Comparison of ENCODE assay signal across 8 cellular contexts in genomic region chr19:7682175-7682855, GRCh38. TPM values are rescaled to one million over a fixed set of nuclear protein-coding genes. Genes with fewer than 3 reads are reported as not detected.
A peak's percentile ranks its signal among the peaks of the same experiment; 100 is the strongest.
DNase-seq lines count a peak whose midpoint lies in the region; ATAC-seq, FAIRE-seq and TF ChIP-seq lines count a peak whose summit lies in the region.

No MANE protein-coding gene starts in this region.

- peaks cover 24% of the 10 kb centered on the region for H3K27me3 ChIP-seq in adipocyte (replicated peaks; ENCODE audit: control insufficient read depth, insufficient read depth, low read length)
- H3K27me3 ChIP-seq in HepG2 (ENCODE audit: control insufficient read depth in 1 of 2, insufficient read depth in 2 of 2, low read length in 2 of 2) = peaks cover 1 to 11% of the 10 kb centered on the region in 2 experiments; a peak in 3 of 5 replicates
- no peaks in the 10 kb centered on the region for H3K27me3 ChIP-seq in testis

- H3K36me3 Mint-ChIP-seq in activated T-cell treated with anti-CD3 and anti-CD28 coated beads, Interleukin-2, amount 50 U/mL, for 4 hours (ENCODE audit: insufficient read depth) = no peaks in the 10 kb centered on the region

- no peak for TF ChIP-seq CTCF in HepG2 (CRISPR knock-in tag; IDR thresholded peaks at IDR 0.05)
- TF ChIP-seq CTCF in testis (IDR thresholded peaks at IDR 0.05) = peak in 1 of 3 experiments; percentile 29

- H4K20me1 ChIP-seq in HepG2 (ENCODE audit: insufficient read depth, low read length) = no peaks in the 10 kb centered on the region

- H3K4me1 ChIP-seq in adipocyte (ENCODE audit: control insufficient read depth, insufficient read depth, low read length) (peaks cover 6% of the 10 kb centered on the region), HepG2 (ENCODE audit: insufficient read depth, low read length) (peaks cover 36% of the 10 kb centered on the region), testis (peaks cover 11% of the 10 kb centered on the region)

- BruUV-seq in HepG2 (replicated peaks; lab: Mats Ljungman, UMichigan) = TSS peak; percentile 73

- H3K9me3 ChIP-seq in adipocyte (ENCODE audit: control insufficient read depth, low read length) (no peaks in the 10 kb centered on the region), HepG2 (ENCODE audit: low read length) (no peaks in the 10 kb centered on the region), testis (no peaks in the 10 kb centered on the region)

- POLR2A ChIA-PET in HepG2 (lab: Yijun Ruan, JAX) = no interaction called here

- peaks cover 32% of the 10 kb centered on the region for H3K4me1 Mint-ChIP-seq in activated T-cell treated with anti-CD3 and anti-CD28 coated beads, Interleukin-2, amount 50 U/mL, for 4 hours (ENCODE audit: low read depth)

- peaks cover 11% of the 10 kb centered on the region for H3K27me3 Mint-ChIP-seq in activated T-cell treated with anti-CD3 and anti-CD28 coated beads, Interleukin-2, amount 50 U/mL, for 4 hours (ENCODE audit: low read depth)

- H3K4me2 ChIP-seq in HepG2 (ENCODE audit: low read depth, low read length) = peak overlapping the region; percentile 80

- no peak for TF ChIP-seq RAD21 in HepG2 (CRISPR knock-in tag; IDR thresholded peaks at IDR 0.05)

- in situ Hi-C loops in HepG2 (cut with HindIII; ENCODE audit: extremely low pct_ligation_motif_present, low pct_unique_long_range_greater_than_20kb) = loop anchor here (5.0 to 10.0 kb wide), 2 partner anchors 112 to 120 kb away; no protein-coding TSS in a partner anchor

- intact Hi-C loops in HepG2 (cut with micrococcal nuclease; ENCODE audit: unreplicated experiment) = no loop called here
- intact Hi-C loops in testis (cut with DNase I; ENCODE audit: low total_unique reads) = no loop called here

- no peak overlapping the region for H2AFZ ChIP-seq in HepG2 (ENCODE audit: low read length)

- DNase-seq in activated T-cell treated with anti-CD3 and anti-CD28 coated beads, Interleukin-2, amount 50 U/mL, for 4 hours = no peak
- no peak for DNase-seq in activated T-cell treated with anti-CD3 and anti-CD28 coated beads, Interleukin-2, amount 50 U/mL, for 1 hour
- DNase-seq in adipocyte (ENCODE audit: low read depth) (no peak), HepG2 (ENCODE audit: low spot score) (no peak), testis (no peak), HuH-7.5 (ENCODE audit: low spot score) (no peak), NCI-H1436 (lab: John Stamatoyannopoulos, UW) (no peak)

- peak overlapping the region; percentile 95 for H3K4me3 ChIP-seq in adipocyte (ENCODE audit: low read length)
- peak overlapping the region in 1 of 3 experiments; percentile 97; a peak in 1 of 6 replicates for H3K4me3 ChIP-seq in HepG2 (replicated peaks in 1 of 3; ENCODE audit: insufficient read depth in 1 of 3, low read depth in 2 of 3, low read length in 3 of 3)
- peak overlapping the region; percentile 98 to 100 for H3K4me3 ChIP-seq in testis

- H3K9me3 Mint-ChIP-seq in activated T-cell treated with anti-CD3 and anti-CD28 coated beads, Interleukin-2, amount 50 U/mL, for 4 hours = no peaks in the 10 kb centered on the region

- TF ChIP-seq POLR2A in HepG2 (IDR thresholded peaks at IDR 0.05; ENCODE audit: insufficient read depth in 1 of 2, low read depth in 2 of 2, low read length in 2 of 2) (no peak), testis (IDR thresholded peaks at IDR 0.05) (no peak)

- CTCF ChIA-PET in HepG2 (lab: Yijun Ruan, JAX; ENCODE audit: low intra/inter-chr PET ratio, low total read pairs) = interaction anchor here (2.8 kb wide), 1 partner anchor 114 kb away, joined by 13 read pairs; no protein-coding TSS in a partner anchor

- FAIRE-seq in HepG2 (lab: Jason Lieb, UNC) = no peak

- ATAC-seq in activated T-cell treated with anti-CD3 and anti-CD28 coated beads, Interleukin-2, amount 50 U/mL, for 4 hours = no peak
- no peak for ATAC-seq in HepG2
- ATAC-seq in HG03139 (IDR thresholded peaks at IDR 0.05; ENCODE audit: unreplicated experiment) = no peak

- H3K79me2 ChIP-seq in HepG2 (ENCODE audit: insufficient read depth, low read length) = peaks cover 5% of the 10 kb centered on the region

- H3K4me3 Mint-ChIP-seq in activated T-cell treated with anti-CD3 and anti-CD28 coated beads, Interleukin-2, amount 50 U/mL, for 4 hours = peak overlapping the region; percentile 93

- H3K9ac ChIP-seq in adipocyte (ENCODE audit: low read length) = peak overlapping the region; percentile 99
- H3K9ac ChIP-seq in HepG2 (ENCODE audit: insufficient read depth, low read depth, low read length) = 0 out of 2 replicates have a peak overlapping the region, but pooled peaks have one; percentile 88

- 99% methylated on average over 67 of the region's 74 CpGs for WGBS in HepG2 (ENCODE audit: low lambda C conversion rate)
- WGBS in testis, 2 donors = 56 to 67% methylated on average over 68 to 74 of the region's 74 CpGs

- H3K36me3 ChIP-seq in adipocyte (ENCODE audit: control insufficient read depth, insufficient read depth, low read length, severe bottlenecking) = peaks cover 14% of the 10 kb centered on the region
- H3K36me3 ChIP-seq in HepG2 (replicated peaks in 1 of 2; ENCODE audit: control insufficient read depth in 1 of 2, insufficient read depth in 2 of 2, low read length in 2 of 2) = 0 out of 5 replicates have a peak, but pooled peaks cover 0 to 2% of the 10 kb centered on the region in 2 experiments
- no peaks in the 10 kb centered on the region for H3K36me3 ChIP-seq in testis (ENCODE audit: low read depth, missing control alignments)

- TF ChIP-seq EP300 in HepG2 (IDR thresholded peaks at IDR 0.05; ENCODE audit: low read depth in 2 of 2, low read length in 2 of 2) = no peak
- no peak for TF ChIP-seq EP300 in HepG2 (CRISPR knock-in tag; IDR thresholded peaks at IDR 0.05; ENCODE audit: borderline replicate concordance)

- H3K27ac ChIP-seq in HepG2 (ENCODE audit: extremely low read length, insufficient read depth, low read length) (no peak overlapping the region), testis (no peak overlapping the region)

RNA-seq across cellular contexts. Expression of gene TRAPPC5, which starts 1.7 kb away (rescaled TPM):
- total RNA-seq in activated T-cell treated with anti-CD3 and anti-CD28 coated beads, Interleukin-2, amount 50 U/mL, for 4 hours = 100 to 1,000 TPM in 1 of 3 donors, 10 to 100 TPM in 2; 81.3 to 112 (median 89.8) TPM
- total RNA-seq in HepG2 (2016; rRNA removed; fragmentation: Illumina TruSeq; extraction: Trizol) (74.8 and 78.7 TPM in 2 replicates), testis (100 to 1,000 TPM; 194 to 226 TPM)
- 73.7 and 88.2 TPM in 2 replicates for total RNA-seq in HepG2 (2016; cell fraction: cytosol; rRNA removed; fragmentation: Illumina TruSeq; extraction: Trizol; ENCODE audit: low read depth)
- 85.8 and 87.4 TPM in 2 replicates for total RNA-seq in HepG2 (2016; cell fraction: insoluble cytoplasmic fraction; rRNA removed; fragmentation: Illumina TruSeq; extraction: Trizol)
- total RNA-seq in HepG2 (2016; cell fraction: membrane; rRNA removed; fragmentation: Illumina TruSeq; extraction: Trizol) = 66.2 and 93.1 TPM in 2 replicates
- 38.3 and 41.5 TPM in 2 replicates for total RNA-seq in HepG2 (2016; cell fraction: nucleus; rRNA removed; fragmentation: Illumina TruSeq; extraction: Trizol)
- polyA plus RNA-seq in HepG2 (2011; rRNA removed) (38.5 and 53.6 TPM in 2 replicates), testis (ENCODE audit: insufficient read depth, low read depth, low replicate concordance) (214 TPM)
- polyA plus RNA-seq in HepG2 (2011; cell fraction: cytosol; rRNA removed) = 23.1 and 50.4 TPM in 2 replicates
- polyA plus RNA-seq in HepG2 (2011; cell fraction: nucleus; rRNA removed) = 17.6 and 18.8 TPM in 2 replicates
- 25.3 and 48.3 TPM in 2 replicates for polyA plus RNA-seq in HepG2 (2012)
- polyA plus RNA-seq in HepG2 (2016; cell fraction: cytosol; fragmentation: Illumina TruSeq; extraction: Trizol; ENCODE audit: low read depth) = 68.2 and 80.1 TPM in 2 replicates
- 78.0 and 80.4 TPM in 2 replicates for polyA plus RNA-seq in HepG2 (2016; cell fraction: insoluble cytoplasmic fraction; fragmentation: Illumina TruSeq; extraction: Trizol; ENCODE audit: low read depth)
- polyA plus RNA-seq in HepG2 (2016; cell fraction: membrane; fragmentation: Illumina TruSeq; extraction: Trizol; ENCODE audit: low read depth) = 55.0 and 69.6 TPM in 2 replicates
- 68.2 and 71.7 TPM in 2 replicates for polyA plus RNA-seq in HepG2 (2016; cell fraction: nucleus; fragmentation: Illumina TruSeq; extraction: Trizol; ENCODE audit: insufficient read depth, low read depth)
- 46.6 and 82.5 TPM in 2 replicates for polyA minus RNA-seq in HepG2 (2011; rRNA and poly(A)+ RNA removed; ENCODE audit: low replicate concordance)
- 36.2 and 41.8 TPM in 2 replicates for polyA minus RNA-seq in HepG2 (2011; cell fraction: cytosol; rRNA and poly(A)+ RNA removed)
- polyA minus RNA-seq in HepG2 (2011; cell fraction: nucleus; rRNA and poly(A)+ RNA removed) = 1.1 and 1.3 TPM in 2 replicates

RNA-seq across cellular contexts. Expression of gene MCEMP1, which starts 5.4 kb away (rescaled TPM):
- total RNA-seq in activated T-cell treated with anti-CD3 and anti-CD28 coated beads, Interleukin-2, amount 50 U/mL, for 4 hours = not detected
- not detected in 2 replicates for total RNA-seq in HepG2 (2016; rRNA removed; fragmentation: Illumina TruSeq; extraction: Trizol)
- not detected in 2 replicates for total RNA-seq in HepG2 (2016; cell fraction: cytosol; rRNA removed; fragmentation: Illumina TruSeq; extraction: Trizol; ENCODE audit: low read depth)
- total RNA-seq in HepG2 (2016; cell fraction: insoluble cytoplasmic fraction; rRNA removed; fragmentation: Illumina TruSeq; extraction: Trizol) = not detected in 2 replicates
- total RNA-seq in HepG2 (2016; cell fraction: membrane; rRNA removed; fragmentation: Illumina TruSeq; extraction: Trizol) = not detected in 2 replicates
- total RNA-seq in HepG2 (2016; cell fraction: nucleus; rRNA removed; fragmentation: Illumina TruSeq; extraction: Trizol) = not detected in 2 replicates
- not detected in 2 replicates for polyA plus RNA-seq in HepG2 (2011; rRNA removed)
- polyA plus RNA-seq in HepG2 (2011; cell fraction: cytosol; rRNA removed) = 0.04 TPM in 1 of 2 replicates, not detected in the other
- not detected in 2 replicates for polyA plus RNA-seq in HepG2 (2011; cell fraction: nucleus; rRNA removed)
- polyA plus RNA-seq in HepG2 (2012) = not detected in 2 replicates
- not detected in 2 replicates for polyA plus RNA-seq in HepG2 (2016; cell fraction: cytosol; fragmentation: Illumina TruSeq; extraction: Trizol; ENCODE audit: low read depth)
- not detected in 2 replicates for polyA plus RNA-seq in HepG2 (2016; cell fraction: insoluble cytoplasmic fraction; fragmentation: Illumina TruSeq; extraction: Trizol; ENCODE audit: low read depth)
- polyA plus RNA-seq in HepG2 (2016; cell fraction: membrane; fragmentation: Illumina TruSeq; extraction: Trizol; ENCODE audit: low read depth) = not detected in 2 replicates
- polyA plus RNA-seq in HepG2 (2016; cell fraction: nucleus; fragmentation: Illumina TruSeq; extraction: Trizol; ENCODE audit: insufficient read depth, low read depth) = not detected in 2 replicates
- polyA minus RNA-seq in HepG2 (2011; rRNA and poly(A)+ RNA removed; ENCODE audit: low replicate concordance) = not detected in 2 replicates
- polyA minus RNA-seq in HepG2 (2011; cell fraction: cytosol; rRNA and poly(A)+ RNA removed) = not detected in 2 replicates
- polyA minus RNA-seq in HepG2 (2011; cell fraction: nucleus; rRNA and poly(A)+ RNA removed) = not detected in 2 replicates
- not detected for total RNA-seq in testis
- not detected for polyA plus RNA-seq in testis (ENCODE audit: insufficient read depth, low read depth, low replicate concordance)

RNA-seq across cellular contexts. Expression of gene RETN, which starts 13.5 kb away (rescaled TPM):
- total RNA-seq in activated T-cell treated with anti-CD3 and anti-CD28 coated beads, Interleukin-2, amount 50 U/mL, for 4 hours = not detected
- total RNA-seq in HepG2 (2016; rRNA removed; fragmentation: Illumina TruSeq; extraction: Trizol) (not detected in 2 replicates), testis (not detected)
- not detected in 2 replicates for total RNA-seq in HepG2 (2016; cell fraction: cytosol; rRNA removed; fragmentation: Illumina TruSeq; extraction: Trizol; ENCODE audit: low read depth)
- total RNA-seq in HepG2 (2016; cell fraction: insoluble cytoplasmic fraction; rRNA removed; fragmentation: Illumina TruSeq; extraction: Trizol) = not detected in 2 replicates
- not detected in 2 replicates for total RNA-seq in HepG2 (2016; cell fraction: membrane; rRNA removed; fragmentation: Illumina TruSeq; extraction: Trizol)
- total RNA-seq in HepG2 (2016; cell fraction: nucleus; rRNA removed; fragmentation: Illumina TruSeq; extraction: Trizol) = not detected in 2 replicates
- polyA plus RNA-seq in HepG2 (2011; rRNA removed) (not detected in 2 replicates), testis (ENCODE audit: insufficient read depth, low read depth, low replicate concordance) (1.9 TPM)
- not detected in 2 replicates for polyA plus RNA-seq in HepG2 (2011; cell fraction: cytosol; rRNA removed)
- polyA plus RNA-seq in HepG2 (2011; cell fraction: nucleus; rRNA removed) = not detected in 2 replicates
- not detected in 2 replicates for polyA plus RNA-seq in HepG2 (2012)
- not detected in 2 replicates for polyA plus RNA-seq in HepG2 (2016; cell fraction: cytosol; fragmentation: Illumina TruSeq; extraction: Trizol; ENCODE audit: low read depth)
- polyA plus RNA-seq in HepG2 (2016; cell fraction: insoluble cytoplasmic fraction; fragmentation: Illumina TruSeq; extraction: Trizol; ENCODE audit: low read depth) = not detected in 2 replicates
- not detected in 2 replicates for polyA plus RNA-seq in HepG2 (2016; cell fraction: membrane; fragmentation: Illumina TruSeq; extraction: Trizol; ENCODE audit: low read depth)
- not detected in 2 replicates for polyA plus RNA-seq in HepG2 (2016; cell fraction: nucleus; fragmentation: Illumina TruSeq; extraction: Trizol; ENCODE audit: insufficient read depth, low read depth)
- not detected in 2 replicates for polyA minus RNA-seq in HepG2 (2011; rRNA and poly(A)+ RNA removed; ENCODE audit: low replicate concordance)
- polyA minus RNA-seq in HepG2 (2011; cell fraction: cytosol; rRNA and poly(A)+ RNA removed) = not detected in 2 replicates
- polyA minus RNA-seq in HepG2 (2011; cell fraction: nucleus; rRNA and poly(A)+ RNA removed) = not detected in 2 replicates

RNA-seq across cellular contexts. Expression of gene FCER2, which starts 19.6 kb away (rescaled TPM):
- 10 to 100 TPM in 2 of 3 donors, 1 to 10 TPM in 1; 6.9 to 52.7 (median 20.5) TPM for total RNA-seq in activated T-cell treated with anti-CD3 and anti-CD28 coated beads, Interleukin-2, amount 50 U/mL, for 4 hours
- total RNA-seq in HepG2 (2016; rRNA removed; fragmentation: Illumina TruSeq; extraction: Trizol) (not detected in 2 replicates), testis (under 1 TPM; 0.79 to 0.87 TPM)
- not detected in 2 replicates for total RNA-seq in HepG2 (2016; cell fraction: cytosol; rRNA removed; fragmentation: Illumina TruSeq; extraction: Trizol; ENCODE audit: low read depth)
- not detected in 2 replicates for total RNA-seq in HepG2 (2016; cell fraction: insoluble cytoplasmic fraction; rRNA removed; fragmentation: Illumina TruSeq; extraction: Trizol)
- not detected in 2 replicates for total RNA-seq in HepG2 (2016; cell fraction: membrane; rRNA removed; fragmentation: Illumina TruSeq; extraction: Trizol)
- total RNA-seq in HepG2 (2016; cell fraction: nucleus; rRNA removed; fragmentation: Illumina TruSeq; extraction: Trizol) = not detected in 2 replicates
- polyA plus RNA-seq in HepG2 (2011; rRNA removed) (not detected in 2 replicates), testis (ENCODE audit: insufficient read depth, low read depth, low replicate concordance) (1.1 TPM)
- polyA plus RNA-seq in HepG2 (2011; cell fraction: cytosol; rRNA removed) = 0.03 TPM in 1 of 2 replicates, not detected in the other
- 0.09 TPM in 1 of 2 replicates, not detected in the other for polyA plus RNA-seq in HepG2 (2011; cell fraction: nucleus; rRNA removed)
- not detected in 2 replicates for polyA plus RNA-seq in HepG2 (2012)
- polyA plus RNA-seq in HepG2 (2016; cell fraction: cytosol; fragmentation: Illumina TruSeq; extraction: Trizol; ENCODE audit: low read depth) = not detected in 2 replicates
- not detected in 2 replicates for polyA plus RNA-seq in HepG2 (2016; cell fraction: insoluble cytoplasmic fraction; fragmentation: Illumina TruSeq; extraction: Trizol; ENCODE audit: low read depth)
- not detected in 2 replicates for polyA plus RNA-seq in HepG2 (2016; cell fraction: membrane; fragmentation: Illumina TruSeq; extraction: Trizol; ENCODE audit: low read depth)
- polyA plus RNA-seq in HepG2 (2016; cell fraction: nucleus; fragmentation: Illumina TruSeq; extraction: Trizol; ENCODE audit: insufficient read depth, low read depth) = not detected in 2 replicates
- polyA minus RNA-seq in HepG2 (2011; rRNA and poly(A)+ RNA removed; ENCODE audit: low replicate concordance) = 0.14 TPM in 1 of 2 replicates, not detected in the other
- polyA minus RNA-seq in HepG2 (2011; cell fraction: cytosol; rRNA and poly(A)+ RNA removed) = not detected in 2 replicates
- not detected in 2 replicates for polyA minus RNA-seq in HepG2 (2011; cell fraction: nucleus; rRNA and poly(A)+ RNA removed)

RNA-seq across cellular contexts. Expression of gene STXBP2, which starts 45.4 kb away (rescaled TPM):
- total RNA-seq in activated T-cell treated with anti-CD3 and anti-CD28 coated beads, Interleukin-2, amount 50 U/mL, for 4 hours = 100 to 1,000 TPM; 113 to 119 (median 114) TPM
- total RNA-seq in HepG2 (2016; rRNA removed; fragmentation: Illumina TruSeq; extraction: Trizol) = 17.8 and 22.8 TPM in 2 replicates
- 12.7 and 13.5 TPM in 2 replicates for total RNA-seq in HepG2 (2016; cell fraction: cytosol; rRNA removed; fragmentation: Illumina TruSeq; extraction: Trizol; ENCODE audit: low read depth)
- total RNA-seq in HepG2 (2016; cell fraction: insoluble cytoplasmic fraction; rRNA removed; fragmentation: Illumina TruSeq; extraction: Trizol) = 15.9 and 23.8 TPM in 2 replicates
- 11.9 and 13.6 TPM in 2 replicates for total RNA-seq in HepG2 (2016; cell fraction: membrane; rRNA removed; fragmentation: Illumina TruSeq; extraction: Trizol)
- 18.1 and 19.5 TPM in 2 replicates for total RNA-seq in HepG2 (2016; cell fraction: nucleus; rRNA removed; fragmentation: Illumina TruSeq; extraction: Trizol)
- polyA plus RNA-seq in HepG2 (2011; rRNA removed) = 40.1 and 48.7 TPM in 2 replicates
- 28.8 and 41.8 TPM in 2 replicates for polyA plus RNA-seq in HepG2 (2011; cell fraction: cytosol; rRNA removed)
- polyA plus RNA-seq in HepG2 (2011; cell fraction: nucleus; rRNA removed) = 344 and 378 TPM in 2 replicates
- 61.3 and 71.5 TPM in 2 replicates for polyA plus RNA-seq in HepG2 (2012)
- polyA plus RNA-seq in HepG2 (2016; cell fraction: cytosol; fragmentation: Illumina TruSeq; extraction: Trizol; ENCODE audit: low read depth) = 9.5 and 12.3 TPM in 2 replicates
- polyA plus RNA-seq in HepG2 (2016; cell fraction: insoluble cytoplasmic fraction; fragmentation: Illumina TruSeq; extraction: Trizol; ENCODE audit: low read depth) = 22.4 and 26.4 TPM in 2 replicates
- 9.5 and 10.0 TPM in 2 replicates for polyA plus RNA-seq in HepG2 (2016; cell fraction: membrane; fragmentation: Illumina TruSeq; extraction: Trizol; ENCODE audit: low read depth)
- polyA plus RNA-seq in HepG2 (2016; cell fraction: nucleus; fragmentation: Illumina TruSeq; extraction: Trizol; ENCODE audit: insufficient read depth, low read depth) = 69.3 and 73.8 TPM in 2 replicates
- polyA minus RNA-seq in HepG2 (2011; rRNA and poly(A)+ RNA removed; ENCODE audit: low replicate concordance) = 121 and 178 TPM in 2 replicates
- polyA minus RNA-seq in HepG2 (2011; cell fraction: cytosol; rRNA and poly(A)+ RNA removed) = 22.7 and 26.7 TPM in 2 replicates
- 70.0 and 76.8 TPM in 2 replicates for polyA minus RNA-seq in HepG2 (2011; cell fraction: nucleus; rRNA and poly(A)+ RNA removed)
- total RNA-seq in testis = 100 to 1,000 TPM; 155 to 156 TPM
- 135 TPM for polyA plus RNA-seq in testis (ENCODE audit: insufficient read depth, low read depth, low replicate concordance)
